1 cellular context compared by ENCODE assay signal in genomic region chr5:53434566-53434965, GRCh38.
TF ChIP-seq lines count a peak whose summit lies in the region.

No MANE protein-coding gene starts in this region.

TF ChIP-seq in SK-N-SH, 30 proteins besides CTCF, POLR2A, EP300 and RAD21 (continued from another document):
- no peak for TF ChIP-seq REST (IDR thresholded peaks at IDR 0.05; ENCODE audit: low read depth, low read length)
- TF ChIP-seq RXRA (IDR thresholded peaks at IDR 0.05; ENCODE audit: borderline replicate concordance, low read depth) = no peak
- TF ChIP-seq NRF1 (IDR thresholded peaks at IDR 0.05; ENCODE audit: low read depth, low read length) = no peak
- TF ChIP-seq JUND (IDR thresholded peaks at IDR 0.05) = peak; percentile 45; the same call in 1 of the 2 replicates
- TF ChIP-seq MXI1 (IDR thresholded peaks at IDR 0.05; ENCODE audit: low read depth, low read length) = no peak
- TF ChIP-seq FOXJ3 (CRISPR knock-in tag; IDR thresholded peaks at IDR 0.05) = no peak
- no peak for TF ChIP-seq USF2 (IDR thresholded peaks at IDR 0.05; ENCODE audit: borderline replicate concordance, low read depth, low read length)
- TF ChIP-seq RFX5 (IDR thresholded peaks at IDR 0.05; ENCODE audit: low read length) = no peak
- 0 out of 2 replicates have a peak, but pooled peaks have one; percentile 22 for TF ChIP-seq PBX3 (IDR thresholded peaks at IDR 0.05)
- TF ChIP-seq GABPA (IDR thresholded peaks at IDR 0.05; ENCODE audit: low read depth) = no peak
- TF ChIP-seq YY1 (IDR thresholded peaks at IDR 0.05; ENCODE audit: low read depth) = no peak
- TF ChIP-seq NFIC (IDR thresholded peaks at IDR 0.05; ENCODE audit: borderline replicate concordance) = no peak
- TF ChIP-seq FOSL2 (IDR thresholded peaks at IDR 0.05; ENCODE audit: borderline replicate concordance, low read depth) = peak; percentile 12; the same call in 1 of the 2 replicates
- TF ChIP-seq FOXM1 (IDR thresholded peaks at IDR 0.05; ENCODE audit: low read depth) = 0 out of 2 replicates have a peak, but pooled peaks have one; percentile 52
- peak; percentile 11; the same call in 1 of the 2 replicates for TF ChIP-seq TCF12 (IDR thresholded peaks at IDR 0.05)
- TF ChIP-seq CHD2 (IDR thresholded peaks at IDR 0.05; ENCODE audit: low read length, partially characterized antibody) = no peak
- no peak for TF ChIP-seq RCOR1 (IDR thresholded peaks at IDR 0.05; ENCODE audit: low read length)
- no peak for TF ChIP-seq EZH2phosphoT487 (IDR thresholded peaks at IDR 0.05; ENCODE audit: borderline replicate concordance, low read depth)
